ENCODE assay signal across 11 cellular contexts in the genomic region with DNA sequence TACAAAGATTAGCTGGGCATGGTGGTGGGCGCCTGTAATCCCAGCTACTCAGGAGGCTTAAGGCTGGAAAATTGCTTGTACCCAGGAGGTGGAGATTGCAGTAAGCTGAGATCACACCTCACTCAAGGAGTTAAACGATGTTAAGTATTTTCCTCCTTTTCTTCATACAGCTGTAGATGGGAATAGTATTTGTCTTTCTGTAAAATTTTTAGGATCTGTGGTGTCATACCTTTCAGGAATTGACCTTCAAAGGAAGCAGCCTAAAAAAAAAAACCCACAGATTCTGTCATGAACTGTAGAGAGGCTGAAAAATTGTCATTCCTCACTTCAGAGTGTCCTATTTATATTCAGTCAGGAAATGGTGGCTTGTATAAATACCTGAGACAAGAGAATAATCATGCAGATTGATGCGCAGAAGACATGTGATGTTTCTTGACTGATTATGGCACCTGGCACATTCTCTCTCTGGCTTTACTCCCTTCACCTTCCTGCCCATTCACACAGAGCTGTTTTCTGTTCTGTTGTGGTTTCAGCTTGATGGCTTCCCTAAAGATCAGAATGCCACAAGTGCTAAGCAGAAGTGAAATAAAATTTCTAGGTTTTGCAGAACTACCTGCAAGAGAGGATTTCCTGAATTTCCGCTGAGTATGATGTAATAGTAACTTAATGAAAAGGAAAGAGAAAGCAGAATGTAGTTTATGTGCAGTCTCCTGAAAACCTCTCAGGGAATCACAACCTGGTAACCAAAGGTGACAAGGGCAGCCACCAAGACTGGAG. TPM values are rescaled to one million over a fixed set of nuclear protein-coding genes. Genes with fewer than 3 reads are reported as not detected.
A peak's percentile ranks its signal among the peaks of the same experiment; 100 is the strongest.
DNase-seq lines count a peak whose midpoint lies in the region; ATAC-seq and TF ChIP-seq lines count a peak whose summit lies in the region.
"Had no signal": no experiment of that assay in that cellular context is flagged by ENCODE, and none has a peak within 500 bp of the region (broad histone marks: within the 10 kb centered on the region; RNA-seq: fewer than 3 reads in every experiment).

No MANE protein-coding gene starts in this region.

- no peaks in the 10 kb centered on the region for H3K9me3 ChIP-seq in T-helper 17 cell (ENCODE audit: control insufficient read depth, low read length, poor library complexity, severe bottlenecking)
- H3K9me3 ChIP-seq: ovary, thoracic aorta had no signal

- TF ChIP-seq CTCF in RWPE1 (conservative IDR thresholded peaks at IDR 0.05; ENCODE audit: low read depth): no peak

- ATAC-seq in GM19438 (IDR thresholded peaks at IDR 0.05; ENCODE audit: low read depth, unreplicated experiment): peak; percentile 91
- ATAC-seq in HG03103 (IDR thresholded peaks at IDR 0.05; ENCODE audit: low read depth, unreplicated experiment): peak; percentile 90
- ATAC-seq in T-helper 17 cell: peak; percentile 95

- H3K27ac ChIP-seq in RWPE1: no peak overlapping the region
- H3K27ac ChIP-seq: ovary, thoracic aorta had no signal

- CTCF ChIA-PET in RWPE1 (lab: Yijun Ruan, JAX): interaction anchor here (0.6 kb wide), 1 partner anchor 515 kb away, joined by 3 read pairs; no protein-coding TSS in a partner anchor

- H3K36me3 Mint-ChIP-seq in T-helper 17 cell (ENCODE audit: low read depth): peaks cover 2% of the 10 kb centered on the region

- peak; percentile 63 for DNase-seq in GF-D8 (lab: John Stamatoyannopoulos, UW)
- DNase-seq in T-helper 17 cell: no peak
- DNase-seq in NCI-H187 treated with DMSO at 0.1 percent for 48 hours (lab: John Stamatoyannopoulos, UW): no peak
- no peak for DNase-seq in RWPE1 (ENCODE audit: low spot score)
- DNase-seq in NCI-H748 treated with DMSO at 0.1 percent for 48 hours (lab: John Stamatoyannopoulos, UW): no peak
- no peak for DNase-seq in COR-L47 (lab: John Stamatoyannopoulos, UW)
- DNase-seq: ovary had no signal

- peak overlapping the region; percentile 65 for H3K4me3 Mint-ChIP-seq in T-helper 17 cell

- POLR2A ChIA-PET in RWPE1 (lab: Yijun Ruan, JAX; ENCODE audit: low non-redundant PET): no interaction called here

- H3K4me1 Mint-ChIP-seq in T-helper 17 cell: peaks cover 10% of the 10 kb centered on the region

- no peak overlapping the region for H3K27ac Mint-ChIP-seq in T-helper 17 cell

- H3K27me3 Mint-ChIP-seq in T-helper 17 cell: peaks cover 9% of the 10 kb centered on the region

RNA-seq across cellular contexts. Expression of gene IFNA1, which starts 3.8 kb away (rescaled TPM):
- not detected for total RNA-seq in T-helper 17 cell
- total RNA-seq: NCI-H460, ovary, thoracic aorta had no signal

RNA-seq across cellular contexts. Expression of gene IFNA8, which starts 35.1 kb away (rescaled TPM):
- not detected for total RNA-seq in T-helper 17 cell
- total RNA-seq: NCI-H460, ovary, thoracic aorta had no signal

RNA-seq across cellular contexts. Expression of gene IFNE, which starts 38.1 kb away (rescaled TPM):
- not detected for total RNA-seq in T-helper 17 cell
- total RNA-seq: thoracic aorta had no signal

RNA-seq across cellular contexts. Expression of gene IFNA2, which starts 58.8 kb away (rescaled TPM):
- total RNA-seq in T-helper 17 cell: not detected
- total RNA-seq: NCI-H460, ovary, thoracic aorta had no signal
